ENCODE assay signal across 12 cellular contexts in genomic region chr11:10824888-10825287, GRCh38. TPM values are rescaled to one million over a fixed set of nuclear protein-coding genes. Genes with fewer than 3 reads are reported as not detected.
DNase-seq lines count a peak whose midpoint lies in the region; ATAC-seq and TF ChIP-seq lines count a peak whose summit lies in the region.
"Had no signal": no experiment of that assay in that cellular context is flagged by ENCODE, and none has a peak within 500 bp of the region (broad histone marks: within the 10 kb centered on the region; RNA-seq: fewer than 3 reads in every experiment).

No MANE protein-coding gene starts in this region.

- no peaks in the 10 kb centered on the region for H3K36me3 Mint-ChIP-seq in activated T-cell treated with anti-CD3 and anti-CD28 coated beads, Interleukin-2, amount 50 U/mL, for 72 hours (ENCODE audit: insufficient read depth in 2 of 2)
- no peaks in the 10 kb centered on the region for H3K36me3 Mint-ChIP-seq in activated T-cell treated with anti-CD3 and anti-CD28 coated beads, Interleukin-2, amount 50 U/mL, for 24 hours (ENCODE audit: low read depth)

- no peaks in the 10 kb centered on the region for H3K9me3 Mint-ChIP-seq in activated T-cell treated with anti-CD3 and anti-CD28 coated beads, Interleukin-2, amount 50 U/mL, for 72 hours
- H3K9me3 Mint-ChIP-seq in activated T-cell treated with anti-CD3 and anti-CD28 coated beads, Interleukin-2, amount 50 U/mL, for 24 hours = no peaks in the 10 kb centered on the region
- no peaks in the 10 kb centered on the region for H3K9me3 Mint-ChIP-seq in stimulated activated naive CD8-positive, alpha-beta T cell treated with anti-CD3 and anti-CD28 coated beads, Interleukin-15, amount 100 ng/mL, for 72 hours

- no peak overlapping the region; the same call in 1 of the 2 replicates for H3K9ac ChIP-seq in OCI-LY1 (ENCODE audit: low read length)

- no peaks in the 10 kb centered on the region for H3K9me3 ChIP-seq in OCI-LY1 (ENCODE audit: low read length)
- H3K9me3 ChIP-seq: A549 had no signal

- peak overlapping the region; percentile 7 for H3K4me3 ChIP-seq in OCI-LY1 (ENCODE audit: low read depth, low read length, poor library complexity, severe bottlenecking)
- H3K4me3 ChIP-seq: A549 had no signal

- no peak overlapping the region for H3K4me3 Mint-ChIP-seq in activated T-cell treated with anti-CD3 and anti-CD28 coated beads, Interleukin-2, amount 50 U/mL, for 72 hours
- no peak overlapping the region for H3K4me3 Mint-ChIP-seq in activated T-cell treated with anti-CD3 and anti-CD28 coated beads, Interleukin-2, amount 50 U/mL, for 24 hours
- H3K4me3 Mint-ChIP-seq in stimulated activated naive CD8-positive, alpha-beta T cell treated with anti-CD3 and anti-CD28 coated beads, Interleukin-15, amount 100 ng/mL, for 72 hours = peak overlapping the region; percentile 17 to 36

- no peaks in the 10 kb centered on the region for H3K27me3 ChIP-seq in OCI-LY1 (ENCODE audit: insufficient read depth, low read length)

- H4K20me1 ChIP-seq in OCI-LY1 (ENCODE audit: insufficient read depth, low read length) = no peaks in the 10 kb centered on the region

- peaks cover 33% of the 10 kb centered on the region for H3K4me1 ChIP-seq in OCI-LY1 (ENCODE audit: insufficient read depth, low read length, severe bottlenecking)
- H3K4me1 ChIP-seq: A549 had no signal

- H3K4me2 ChIP-seq in OCI-LY1 (ENCODE audit: low read length) = peak overlapping the region; percentile 55
- H3K4me2 ChIP-seq: A549 had no signal

- no peak for TF ChIP-seq CTCF in OCI-LY1 (IDR thresholded peaks at IDR 0.05; ENCODE audit: low read length)

- H3K27me3 Mint-ChIP-seq in activated T-cell treated with anti-CD3 and anti-CD28 coated beads, Interleukin-2, amount 50 U/mL, for 72 hours (ENCODE audit: low read depth) = no peaks in the 10 kb centered on the region
- H3K27me3 Mint-ChIP-seq in activated T-cell treated with anti-CD3 and anti-CD28 coated beads, Interleukin-2, amount 50 U/mL, for 24 hours = no peaks in the 10 kb centered on the region
- no peaks in the 10 kb centered on the region for H3K27me3 Mint-ChIP-seq in stimulated activated naive CD8-positive, alpha-beta T cell treated with anti-CD3 and anti-CD28 coated beads, Interleukin-15, amount 100 ng/mL, for 72 hours

- peak overlapping the region; percentile 45 for H3K27ac ChIP-seq in OCI-LY1 (ENCODE audit: low read depth, low read length, poor library complexity, severe bottlenecking)
- H3K27ac ChIP-seq: A549 had no signal

- H2AFZ ChIP-seq in OCI-LY1 (ENCODE audit: low read length) = peak overlapping the region; percentile 97

- no peak for DNase-seq in activated T-cell treated with anti-CD3 and anti-CD28 coated beads, Interleukin-2, amount 50 U/mL, for 72 hours
- DNase-seq in activated T-cell treated with anti-CD3 and anti-CD28 coated beads, Interleukin-2, amount 50 U/mL, for 24 hours = no peak
- no peak for DNase-seq in stimulated activated naive CD8-positive, alpha-beta T cell treated with anti-CD3 and anti-CD28 coated beads, Interleukin-15, amount 100 ng/mL, for 72 hours
- no peak for DNase-seq in NCI-H1092 treated with DMSO at 0.1 percent for 48 hours (lab: John Stamatoyannopoulos, UW)
- DNase-seq in activated T-cell treated with anti-CD3 and anti-CD28 coated beads, Interleukin-2, amount 50 U/mL, for 48 hours = no peak
- DNase-seq in HT-29 (ENCODE audit: low spot score) = no peak
- DNase-seq: NCI-H2029; stimulated activated CD4-positive, alpha-beta T cell treated with anti-CD3 and anti-CD28 coated beads, Interleukin-1b, Interleukin-23, amount 100 ng/mL, for 48 hours had no signal

- H3K27ac Mint-ChIP-seq in activated T-cell treated with anti-CD3 and anti-CD28 coated beads, Interleukin-2, amount 50 U/mL, for 72 hours = peak overlapping the region; percentile 54
- H3K27ac Mint-ChIP-seq in activated T-cell treated with anti-CD3 and anti-CD28 coated beads, Interleukin-2, amount 50 U/mL, for 24 hours = no peak overlapping the region
- peak overlapping the region in 1 of 2 donors; percentile 47 for H3K27ac Mint-ChIP-seq in stimulated activated naive CD8-positive, alpha-beta T cell treated with anti-CD3 and anti-CD28 coated beads, Interleukin-15, amount 100 ng/mL, for 72 hours

- H3K36me3 ChIP-seq in OCI-LY1 (ENCODE audit: insufficient read depth, low read length) = no peaks in the 10 kb centered on the region; the same call in 1 of the 2 replicates

- peaks cover 6% of the 10 kb centered on the region for H3K4me1 Mint-ChIP-seq in activated T-cell treated with anti-CD3 and anti-CD28 coated beads, Interleukin-2, amount 50 U/mL, for 72 hours (ENCODE audit: low read depth)
- H3K4me1 Mint-ChIP-seq in activated T-cell treated with anti-CD3 and anti-CD28 coated beads, Interleukin-2, amount 50 U/mL, for 24 hours (ENCODE audit: low read depth) = peaks cover 6% of the 10 kb centered on the region
- H3K4me1 Mint-ChIP-seq in stimulated activated naive CD8-positive, alpha-beta T cell treated with anti-CD3 and anti-CD28 coated beads, Interleukin-15, amount 100 ng/mL, for 72 hours = peaks cover 18% of the 10 kb centered on the region

- no peaks in the 10 kb centered on the region for H3K79me2 ChIP-seq in OCI-LY1 (ENCODE audit: insufficient read depth, low read length)

- H3F3A ChIP-seq in OCI-LY1 (ENCODE audit: insufficient read depth, low read length) = no peaks in the 10 kb centered on the region

- ATAC-seq in activated T-cell treated with anti-CD3 and anti-CD28 coated beads, Interleukin-2, amount 50 U/mL, for 72 hours (replicated peaks in 1 of 2) = no peak
- ATAC-seq in HG02973 (IDR thresholded peaks at IDR 0.05; ENCODE audit: unreplicated experiment) = peak; percentile 77
- no peak for ATAC-seq in stimulated activated naive CD8-positive, alpha-beta T cell treated with anti-CD3 and anti-CD28 coated beads, Interleukin-15, amount 100 ng/mL, for 72 hours
- ATAC-seq: A549, Panc1 had no signal

- no peaks in the 10 kb centered on the region for H3K9me2 ChIP-seq in OCI-LY1 (ENCODE audit: low read depth, low read length)

RNA-seq across cellular contexts. Expression of gene EIF4G2, which starts 16.2 kb away (rescaled TPM):
- 100 to 1,000 TPM; 807 to 864 TPM for total RNA-seq in activated T-cell treated with anti-CD3 and anti-CD28 coated beads, Interleukin-2, amount 50 U/mL, for 72 hours
- total RNA-seq in HT-29 (2014; rRNA removed; shearing (Covaris generic)) = 514 and 533 TPM in 2 replicates

RNA-seq across cellular contexts. Expression of gene ZBED5, which starts 33.0 kb away (rescaled TPM):
- total RNA-seq in activated T-cell treated with anti-CD3 and anti-CD28 coated beads, Interleukin-2, amount 50 U/mL, for 72 hours = 10 to 100 TPM; 46.1 to 46.4 TPM
- 16.1 and 16.6 TPM in 2 replicates for total RNA-seq in HT-29 (2014; rRNA removed; shearing (Covaris generic))

Comparison
In these comparisons a context has a peak if more than half of its experiments do, and no peak if none do; other contexts are left out.
1. H3K4me3 Mint-ChIP-seq: peak in stimulated activated naive CD8-positive, alpha-beta T cell treated with anti-CD3 and anti-CD28 coated beads, Interleukin-15, amount 100 ng/mL, for 72 hours (2 of 2); none in activated T-cell treated with anti-CD3 and anti-CD28 coated beads, Interleukin-2, amount 50 U/mL, for 72 hours (0 of 2) and activated T-cell treated with anti-CD3 and anti-CD28 coated beads, Interleukin-2, amount 50 U/mL, for 24 hours (single experiment).